ENCODE assay signal across 29 cellular contexts in genomic region chr6:25972902-25973301, GRCh38. TPM values are rescaled to one million over a fixed set of nuclear protein-coding genes. Genes with fewer than 3 reads are reported as not detected.
"Had no signal": no experiment of that assay in that cellular context is flagged by ENCODE, and none has a peak within 500 bp of the region (broad histone marks: within the 10 kb centered on the region; RNA-seq: fewer than 3 reads in every experiment).

No MANE protein-coding gene starts in this region.

- DNase-seq: effector memory CD8-positive, alpha-beta T cell; esophagus squamous epithelium; foreskin fibroblast; kidney; left cardiac atrium; left ventricle myocardium superior; mesendoderm; naive B cell; occipital lobe; psoas muscle; retina; spleen; stimulated activated CD4-positive, alpha-beta T cell treated with anti-CD3 and anti-CD28 coated beads, Interleukin-15, amount 100 ng/mL, for 24 hours; stimulated activated CD4-positive, alpha-beta T cell treated with anti-CD3 and anti-CD28 coated beads, Interleukin-1b, Interleukin-23, amount 100 ng/mL, for 48 hours; stimulated activated CD4-positive, alpha-beta T cell treated with anti-CD3 and anti-CD28 coated beads, Interleukin-4, amount 100 ng/mL, for 4 hours; stimulated activated naive B cell treated with anti-CD40 and anti-IgM and Interleukin-4, amounts not matched to agents 10 μg/mL and 1 μg/mL and 100 μg/mL, for 72 hours; stimulated activated naive CD8-positive, alpha-beta T cell treated with anti-CD3 and anti-CD28 coated beads, Interleukin-15, amount 100 ng/mL, for 72 hours; transverse colon; uterus had no signal

- H3K27ac Mint-ChIP-seq: stimulated activated naive B cell treated with anti-CD40 and anti-IgM and Interleukin-4, amounts not matched to agents 10 μg/mL and 1 μg/mL and 100 μg/mL, for 72 hours; stimulated activated naive CD8-positive, alpha-beta T cell treated with anti-CD3 and anti-CD28 coated beads, Interleukin-15, amount 100 ng/mL, for 72 hours had no signal

- H3K36me3 ChIP-seq: uterus had no signal

- H3K9me3 Mint-ChIP-seq: effector memory CD8-positive, alpha-beta T cell; naive B cell; nephron; stimulated activated naive B cell treated with anti-CD40 and anti-IgM and Interleukin-4, amounts not matched to agents 10 μg/mL and 1 μg/mL and 100 μg/mL, for 72 hours; stimulated activated naive CD8-positive, alpha-beta T cell treated with anti-CD3 and anti-CD28 coated beads, Interleukin-15, amount 100 ng/mL, for 72 hours had no signal

- ATAC-seq: effector memory CD8-positive, alpha-beta T cell; gastroesophageal sphincter; left cardiac atrium; left ventricle myocardium superior; psoas muscle; sciatic nerve; stimulated activated naive B cell treated with anti-CD40 and anti-IgM and Interleukin-4, amounts not matched to agents 10 μg/mL and 1 μg/mL and 100 μg/mL, for 72 hours; stimulated activated naive CD8-positive, alpha-beta T cell treated with anti-CD3 and anti-CD28 coated beads, Interleukin-15, amount 100 ng/mL, for 72 hours had no signal

- H3K4me1 ChIP-seq: parathyroid adenoma had no signal

- H3K79me2 ChIP-seq: hepatocyte, parathyroid adenoma had no signal

- H3K9me3 ChIP-seq: esophagus squamous epithelium, gastroesophageal sphincter, psoas muscle, spleen, thoracic aorta, transverse colon, uterus had no signal

- H3K4me3 Mint-ChIP-seq: effector memory CD8-positive, alpha-beta T cell; naive B cell; nephron; stimulated activated naive B cell treated with anti-CD40 and anti-IgM and Interleukin-4, amounts not matched to agents 10 μg/mL and 1 μg/mL and 100 μg/mL, for 72 hours; stimulated activated naive CD8-positive, alpha-beta T cell treated with anti-CD3 and anti-CD28 coated beads, Interleukin-15, amount 100 ng/mL, for 72 hours had no signal

- H3K27me3 ChIP-seq: esophagus squamous epithelium, gastroesophageal sphincter, hepatocyte, spleen, transverse colon, uterus had no signal

- H3K4me2 ChIP-seq: hepatocyte had no signal

- H2AFZ ChIP-seq: hepatocyte, parathyroid adenoma had no signal

- H3K27me3 Mint-ChIP-seq: effector memory CD8-positive, alpha-beta T cell; naive B cell; stimulated activated naive B cell treated with anti-CD40 and anti-IgM and Interleukin-4, amounts not matched to agents 10 μg/mL and 1 μg/mL and 100 μg/mL, for 72 hours; stimulated activated naive CD8-positive, alpha-beta T cell treated with anti-CD3 and anti-CD28 coated beads, Interleukin-15, amount 100 ng/mL, for 72 hours had no signal

- H3K27ac ChIP-seq: esophagus squamous epithelium, gastroesophageal sphincter, parathyroid adenoma, psoas muscle, transverse colon had no signal

- H3K4me3 ChIP-seq: esophagus squamous epithelium, gastroesophageal sphincter, hepatocyte, lung, psoas muscle, spleen, thoracic aorta, transverse colon, uterus had no signal

RNA-seq across cellular contexts. Expression of gene SLC17A2, which starts 42.4 kb away (rescaled TPM):
- total RNA-seq: epithelial cell of proximal tubule, esophagus squamous epithelium, gastroesophageal sphincter, left cardiac atrium, left ventricle myocardium superior, lung, occipital lobe, psoas muscle, sciatic nerve, skeletal muscle tissue, spleen, subcutaneous adipose tissue, thoracic aorta, transverse colon, uterus had no signal
- polyA plus RNA-seq: lung, psoas muscle, spleen had no signal
